Comparison of ENCODE assay signal across 23 cellular contexts in the genomic region with DNA sequence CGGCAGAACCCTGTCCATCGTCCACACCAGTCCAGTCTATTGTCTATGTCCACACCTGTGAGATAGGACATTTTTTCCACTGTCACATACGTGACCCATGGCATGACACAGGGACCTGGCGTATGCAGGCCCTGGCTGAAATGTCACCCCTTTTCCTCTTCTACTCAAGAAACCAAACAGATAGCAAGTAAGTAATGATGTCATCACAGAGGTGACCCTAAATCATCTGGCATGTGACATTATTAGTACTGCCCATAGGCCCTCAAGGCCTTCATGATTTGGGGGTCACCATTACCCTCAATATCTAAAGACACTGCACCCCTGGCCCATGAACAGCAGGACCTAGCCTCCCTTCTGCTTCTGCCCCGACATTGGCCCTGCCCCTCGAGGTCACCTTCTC.
DNase-seq lines count a peak whose midpoint lies in the region; ATAC-seq, FAIRE-seq and TF ChIP-seq lines count a peak whose summit lies in the region.
"Had no signal": no experiment of that assay in that cellular context is flagged by ENCODE, and none has a peak within 500 bp of the region (broad histone marks: within the 10 kb centered on the region; RNA-seq: fewer than 3 reads in every experiment).

No MANE protein-coding gene starts in this region.

- H3K9me1 ChIP-seq in K562 (ENCODE audit: control insufficient read depth, insufficient read depth, low read length) = no peaks in the 10 kb centered on the region

- TF ChIP-seq POLR2A in HepG2 (IDR thresholded peaks at IDR 0.05; ENCODE audit: insufficient read depth in 1 of 2, low read depth in 2 of 2, low read length in 2 of 2) = no peak
- TF ChIP-seq POLR2A in right lobe of liver (IDR thresholded peaks at IDR 0.05) = no peak
- no peak for TF ChIP-seq POLR2A in K562 (conservative IDR thresholded peaks at IDR 0.05)

- no peak for ATAC-seq in HepG2
- no peak for ATAC-seq in right lobe of liver
- ATAC-seq in K562 = no peak
- no peak for ATAC-seq in HG03097 (IDR thresholded peaks at IDR 0.05; ENCODE audit: low FRiP score, unreplicated experiment)
- ATAC-seq: A549, GM12878 had no signal

- CTCF ChIA-PET in HepG2 (lab: Yijun Ruan, JAX; ENCODE audit: low intra/inter-chr PET ratio, low total read pairs) (no interaction called here), K562 (lab: Yijun Ruan, JAX; ENCODE audit: low intra/inter-chr PET ratio) (no interaction called here)

- intact Hi-C loops in HepG2 (cut with micrococcal nuclease; ENCODE audit: unreplicated experiment) = no loop called here
- intact Hi-C loops in right lobe of liver (cut with DNase I) = no loop called here
- intact Hi-C loops in K562 (cut with micrococcal nuclease) = no loop called here

- DNase-seq in HepG2 (ENCODE audit: low spot score) (no peak), right lobe of liver (no peak), K562 (ENCODE audit: extremely low read depth in 1 of 4, low spot score in 3 of 4) (no peak), C1 segment of cervical spinal cord (lab: John Stamatoyannopoulos, UW) (no peak)
- DNase-seq: AML-193; CD4-positive, alpha-beta memory T cell; CD4-positive, CD25-positive, alpha-beta regulatory T cell; CD8-positive, alpha-beta memory T cell; COR-L47; DMS 273 treated with DMSO at 0.1 percent for 48 hours; DMS153; DMS53; DMS79; DND-41; EL; GDM1 had no signal

- H3K27ac ChIP-seq in HepG2 (ENCODE audit: extremely low read length, insufficient read depth, low read length) (no peak overlapping the region), right lobe of liver (no peak overlapping the region), K562 (ENCODE audit: extremely low read depth, low read depth, low read length) (no peak overlapping the region)
- H3K27ac ChIP-seq: 22Rv1; A549; BLaER1 treated with 17β-estradiol and CSF1 and Interleukin-3, amounts not matched to agents 10 nM and 100 nM had no signal

- 18% methylated on average over 6 of the region's 6 CpGs for WGBS in HepG2 (ENCODE audit: low lambda C conversion rate)
- 39% methylated on average over 4 of the region's 6 CpGs for WGBS in right lobe of liver (ENCODE audit: insufficient coverage, low coverage, low lambda C conversion rate, missing lambda C conversion rate)
- 3% methylated on average over 6 of the region's 6 CpGs for WGBS in K562 (ENCODE audit: insufficient coverage, low coverage, missing lambda C conversion rate)

- TF ChIP-seq CTCF in HepG2 (CRISPR knock-in tag; IDR thresholded peaks at IDR 0.05) (no peak), right lobe of liver (IDR thresholded peaks at IDR 0.05) (no peak), K562 (IDR thresholded peaks at IDR 0.05 in 2 of 3, conservative IDR thresholded peaks at IDR 0.05 in 1 of 3; ENCODE audit: insufficient read depth in 2 of 3, low read depth in 1 of 3, low read length in 3 of 3) (no peak)

- H3K27me3 ChIP-seq in HepG2 (ENCODE audit: control insufficient read depth in 1 of 2, insufficient read depth in 2 of 2, low read length in 2 of 2) (peaks cover 4 to 57% of the 10 kb centered on the region in 2 experiments; a peak in 3 of 5 replicates), right lobe of liver (no peaks in the 10 kb centered on the region), K562 (ENCODE audit: control insufficient read depth in 2 of 2, insufficient read depth in 2 of 2, low read length in 2 of 2) (peaks cover 31 to 66% of the 10 kb centered on the region in 2 experiments)
- H3K27me3 ChIP-seq: BLaER1 treated with 17β-estradiol and CSF1 and Interleukin-3, amounts not matched to agents 10 nM and 100 nM had no signal

- H3K9ac ChIP-seq in HepG2 (ENCODE audit: insufficient read depth, low read depth, low read length) = no peak overlapping the region
- H3K9ac ChIP-seq in K562 (ENCODE audit: insufficient read depth in 1 of 2, low read depth in 2 of 2, low read length in 2 of 2) = no peak overlapping the region
- H3K9ac ChIP-seq: BLaER1 treated with 17β-estradiol and CSF1 and Interleukin-3, amounts not matched to agents 10 nM and 100 nM had no signal

- TF ChIP-seq RAD21 in HepG2 (CRISPR knock-in tag; IDR thresholded peaks at IDR 0.05) = no peak
- no peak for TF ChIP-seq RAD21 in K562 (CRISPR knock-in tag; conservative IDR thresholded peaks at IDR 0.05 in 1 of 2, IDR thresholded peaks at IDR 0.05 in 1 of 2)

- H2AFZ ChIP-seq in HepG2 (ENCODE audit: low read length) = no peak overlapping the region
- no peak overlapping the region for H2AFZ ChIP-seq in K562 (ENCODE audit: low read depth, low read length)

- H3K4me3 ChIP-seq in HepG2 (replicated peaks in 1 of 3; ENCODE audit: insufficient read depth in 1 of 3, low read depth in 2 of 3, low read length in 3 of 3) (no peak overlapping the region), right lobe of liver (no peak overlapping the region), K562 (no peak overlapping the region)
- H3K4me3 ChIP-seq: A549; BLaER1 treated with 17β-estradiol and CSF1 and Interleukin-3, amounts not matched to agents 10 nM and 100 nM; GM12878 had no signal

- in situ Hi-C loops in HepG2 (cut with HindIII; ENCODE audit: extremely low pct_ligation_motif_present, low pct_unique_long_range_greater_than_20kb) (no loop called here), K562 (cut with MboI) (loop anchor here (25.0 kb wide), 1 partner anchor 962 kb away; no protein-coding TSS in a partner anchor)

- H3K4me2 ChIP-seq in HepG2 (ENCODE audit: low read depth, low read length) = no peak overlapping the region
- no peak overlapping the region for H3K4me2 ChIP-seq in K562 (ENCODE audit: insufficient read depth, low read length)
- H3K4me2 ChIP-seq: A549; BLaER1 treated with 17β-estradiol and CSF1 and Interleukin-3, amounts not matched to agents 10 nM and 100 nM had no signal

- H3K4me1 ChIP-seq in HepG2 (ENCODE audit: insufficient read depth, low read length) (no peaks in the 10 kb centered on the region), right lobe of liver (no peaks in the 10 kb centered on the region), K562 (replicated peaks in 1 of 2; ENCODE audit: control insufficient read depth in 2 of 2, insufficient read depth in 2 of 2, low read length in 2 of 2) (no peaks in the 10 kb centered on the region)
- H3K4me1 ChIP-seq: A549 had no signal

- no peaks in the 10 kb centered on the region for H4K20me1 ChIP-seq in HepG2 (ENCODE audit: insufficient read depth, low read length)
- H4K20me1 ChIP-seq in K562 (replicated peaks; ENCODE audit: control insufficient read depth, insufficient read depth, low read length) = peaks cover 15% of the 10 kb centered on the region; the same call in 1 of the 2 replicates

- no peaks in the 10 kb centered on the region for H3K36me3 ChIP-seq in HepG2 (replicated peaks in 1 of 2; ENCODE audit: control insufficient read depth in 1 of 2, insufficient read depth in 2 of 2, low read length in 2 of 2)
- H3K36me3 ChIP-seq in right lobe of liver = no peaks in the 10 kb centered on the region
- H3K36me3 ChIP-seq in K562 (ENCODE audit: control insufficient read depth, insufficient read depth, low read length) = no peaks in the 10 kb centered on the region
- H3K36me3 ChIP-seq: BLaER1 treated with 17β-estradiol and CSF1 and Interleukin-3, amounts not matched to agents 10 nM and 100 nM had no signal

- POLR2A ChIA-PET in HepG2 (lab: Yijun Ruan, JAX) (no interaction called here), K562 (lab: Yijun Ruan, JAX) (no interaction called here)

- FAIRE-seq in HepG2 (lab: Jason Lieb, UNC) (no peak), K562 (lab: Jason Lieb, UNC) (no peak)
- FAIRE-seq: A549, GM12878, GM12892, GM18507 had no signal

- no peak for TF ChIP-seq EP300 in HepG2 (IDR thresholded peaks at IDR 0.05; ENCODE audit: low read depth in 2 of 2, low read length in 2 of 2)
- no peak for TF ChIP-seq EP300 in HepG2 (CRISPR knock-in tag; IDR thresholded peaks at IDR 0.05; ENCODE audit: borderline replicate concordance)
- no peak for TF ChIP-seq EP300 in K562 (IDR thresholded peaks at IDR 0.05; ENCODE audit: low read length)

- BruUV-seq in HepG2 (replicated peaks; lab: Mats Ljungman, UMichigan) (no TSS peak), K562 (replicated peaks; lab: Mats Ljungman, UMichigan) (no TSS peak)

- H3K9me3 ChIP-seq in HepG2 (ENCODE audit: low read length) (no peaks in the 10 kb centered on the region), right lobe of liver (no peaks in the 10 kb centered on the region), K562 (replicated peaks; ENCODE audit: control insufficient read depth, insufficient read depth, low read depth, low read length) (no peaks in the 10 kb centered on the region)
- H3K9me3 ChIP-seq: A549; BLaER1 treated with 17β-estradiol and CSF1 and Interleukin-3, amounts not matched to agents 10 nM and 100 nM had no signal

- H3K79me2 ChIP-seq in HepG2 (ENCODE audit: insufficient read depth, low read length) = no peaks in the 10 kb centered on the region
- no peaks in the 10 kb centered on the region for H3K79me2 ChIP-seq in K562 (ENCODE audit: control insufficient read depth, insufficient read depth, low read length)

TF ChIP-seq in HepG2, 621 proteins besides CTCF, POLR2A, EP300 and RAD21 (continues in another document):
- TF ChIP-seq ZBTB42 (CRISPR knock-in tag; IDR thresholded peaks at IDR 0.05) (no peak), CC2D1A (CRISPR knock-in tag; IDR thresholded peaks at IDR 0.05) (no peak)

TF ChIP-seq in K562, 482 proteins besides CTCF, POLR2A, EP300 and RAD21:
- TF ChIP-seq CBFB (CRISPR knock-in tag; IDR thresholded peaks at IDR 0.05) (no peak), ATF3 (IDR thresholded peaks at IDR 0.05) (peak; percentile 36; the same call in 1 of the 2 replicates), ATF3 (CRISPR knock-in tag; conservative IDR thresholded peaks at IDR 0.05) (no peak), USF1 (CRISPR knock-in tag; IDR thresholded peaks at IDR 0.05) (0 out of 2 replicates have a peak, but pooled peaks have one; percentile 12)
